Comparison of ENCODE assay signal across 8 cellular contexts in the genomic region with DNA sequence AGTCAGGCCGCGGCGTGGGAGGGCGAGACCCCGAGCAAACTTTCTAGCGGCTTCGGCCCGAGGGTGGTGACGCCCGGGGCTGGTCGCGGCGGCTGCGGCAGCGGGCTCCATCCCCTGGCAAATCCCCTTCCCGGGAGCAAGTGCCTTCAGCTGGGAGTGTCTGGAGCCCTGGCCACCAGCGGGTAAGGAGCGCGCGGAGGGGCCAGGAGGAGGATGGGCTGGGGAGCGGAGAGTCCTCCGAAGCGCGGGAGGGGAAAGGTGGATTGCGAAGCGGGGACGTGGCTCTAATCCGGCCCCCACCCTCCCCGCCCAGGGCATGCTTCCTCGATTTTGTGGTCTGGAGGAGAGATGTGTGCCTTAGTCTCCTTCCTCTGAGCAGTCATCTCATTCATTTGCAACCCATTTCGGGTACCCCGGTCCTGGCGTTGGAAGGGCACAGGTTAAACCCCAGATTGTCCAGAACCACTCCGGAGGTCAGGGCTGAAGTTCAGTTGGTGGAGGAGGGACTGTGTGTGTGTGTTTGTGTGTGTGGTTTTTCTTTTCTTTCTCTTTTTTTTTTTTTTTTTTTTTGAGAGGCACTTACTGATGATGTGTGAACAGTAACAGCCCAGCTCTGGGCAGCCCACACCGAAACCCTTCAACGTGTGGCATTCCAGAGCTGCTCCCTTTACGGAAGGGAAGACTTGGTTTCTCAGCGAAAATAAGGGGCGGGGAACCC. TPM values are rescaled to one million over a fixed set of nuclear protein-coding genes. Genes with fewer than 3 reads are reported as not detected.
DNase-seq lines count a peak whose midpoint lies in the region; ATAC-seq and TF ChIP-seq lines count a peak whose summit lies in the region.

No MANE protein-coding gene starts in this region.

- WGBS in esophagus muscularis mucosa, result under 1% methylated on average over 21 of the region's 39 CpGs
- WGBS in aorta, 2 donors, result 0% methylated on average over 24 to 39 of the region's 39 CpGs

- TF ChIP-seq POLR2A in esophagus muscularis mucosa (IDR thresholded peaks at IDR 0.05; ENCODE audit: low read depth), result no peak

- ATAC-seq in GM21381 (IDR thresholded peaks at IDR 0.05; ENCODE audit: unreplicated experiment), result peak; percentile 44
- peak; percentile 73 for ATAC-seq in aorta (ENCODE audit: low FRiP score)

- no peaks in the 10 kb centered on the region for H3K36me3 ChIP-seq in esophagus muscularis mucosa
- H3K36me3 ChIP-seq in muscle layer of colon (ENCODE audit: insufficient read depth, low read length), result no peaks in the 10 kb centered on the region
- H3K36me3 ChIP-seq in aorta (ENCODE audit: control insufficient read depth in 1 of 2, insufficient read depth in 2 of 2, low read length in 1 of 2), result no peaks in the 10 kb centered on the region

- DNase-seq in Daoy (ENCODE audit: low read depth) (peak; percentile 50), HPDE6-E6E7 (ENCODE audit: extremely low spot score) (peak; percentile 34), esophagus muscularis mucosa (ENCODE audit: extremely low spot score) (peak; percentile 92), aorta (peak in 1 of 2 donors; percentile 47), NCI-H187 (lab: John Stamatoyannopoulos, UW) (no peak)

- peak overlapping the region; percentile 76 for H3K9ac ChIP-seq in muscle layer of colon (ENCODE audit: low read length)

- peak overlapping the region; percentile 86 to 97 (median 96) for H3K4me3 ChIP-seq in esophagus muscularis mucosa
- H3K4me3 ChIP-seq in muscle layer of colon (ENCODE audit: low read depth in 1 of 2, low read length in 2 of 2), result peak overlapping the region; percentile 76 to 93
- H3K4me3 ChIP-seq in aorta (ENCODE audit: low read length in 2 of 2), result peak overlapping the region; percentile 46 to 96

- H3K27ac ChIP-seq in VCaP (peak overlapping the region; percentile 87), esophagus muscularis mucosa (replicated peaks in 1 of 4) (peak overlapping the region; percentile 96 to 99 (median 96)), muscle layer of colon (ENCODE audit: low read depth, low read length) (peak overlapping the region; percentile 91), aorta (ENCODE audit: low read depth in 1 of 2, low read length in 2 of 2) (peak overlapping the region; percentile 79 to 84)

- no peak for TF ChIP-seq EP300 in esophagus muscularis mucosa (IDR thresholded peaks at IDR 0.05)

- H3K27me3 ChIP-seq in esophagus muscularis mucosa (no peaks in the 10 kb centered on the region), muscle layer of colon (ENCODE audit: control insufficient read depth in 1 of 2, insufficient read depth in 2 of 2, low read length in 2 of 2) (no peaks in the 10 kb centered on the region), aorta (ENCODE audit: control insufficient read depth in 1 of 2, insufficient read depth in 2 of 2, low read length in 1 of 2) (no peaks in the 10 kb centered on the region)

- H3K4me1 ChIP-seq in esophagus muscularis mucosa, result peaks cover 5 to 56% (median 49%) of the 10 kb centered on the region in 4 donors
- H3K4me1 ChIP-seq in muscle layer of colon (ENCODE audit: insufficient read depth, low read length), result peaks cover 31% of the 10 kb centered on the region
- no peaks in the 10 kb centered on the region for H3K4me1 ChIP-seq in aorta (ENCODE audit: control insufficient read depth in 1 of 2, insufficient read depth in 2 of 2, low read length in 2 of 2)

- intact Hi-C loops in esophagus muscularis mucosa (cut with DNase I), result loop anchor here (5.0 kb wide), 1 partner anchor 82 kb away; no protein-coding TSS in a partner anchor
- intact Hi-C loops in aorta (cut with DNase I), result loop anchor here in 1 of 2 donors (5.0 to 10.0 kb wide), 4 partner anchors 70 to 167 kb away; a partner anchor contains a TSS

- 0 out of 2 replicates have a peak, but pooled peaks have one; percentile 2 for TF ChIP-seq CTCF in VCaP (conservative IDR thresholded peaks at IDR 0.05)
- no peak for TF ChIP-seq CTCF in esophagus muscularis mucosa (IDR thresholded peaks at IDR 0.05)

- H3K9me3 ChIP-seq in esophagus muscularis mucosa (no peaks in the 10 kb centered on the region), muscle layer of colon (ENCODE audit: low read length) (no peaks in the 10 kb centered on the region), aorta (ENCODE audit: control insufficient read depth, low read length) (no peaks in the 10 kb centered on the region)

RNA-seq across cellular contexts. Expression of a gene that starts 0.5 kb away (rescaled TPM):
- 19.6 and 22.3 TPM in 2 replicates for total RNA-seq in Daoy (2014; rRNA removed; shearing (Covaris generic))
- total RNA-seq in esophagus muscularis mucosa, result 100 to 1,000 TPM; 278 to 487 (median 347) TPM
- total RNA-seq in aorta, result 10 to 100 TPM; 39.1 to 50.2 TPM
- polyA plus RNA-seq in aorta, result 1 to 10 TPM; 4.3 to 9.9 TPM

Comparison
In these comparisons a context has a peak if more than half of its experiments do, and no peak if none do; other contexts are left out.
1. DNase-seq: peak in Daoy (single experiment), HPDE6-E6E7 (single experiment) and esophagus muscularis mucosa (single experiment); none in NCI-H187 (0 of 2).
2. RNA of a gene that starts 0.5 kb away (total RNA-seq): 278 to 487 TPM in esophagus muscularis mucosa; 39.1 to 50.2 TPM in aorta and 19.6 to 22.3 TPM in Daoy; every median in the first group is over 4 times any median in the second.
3. Peak in every context shown above with its lines, with median percentiles within 50 percentile points of each other: H3K27ac ChIP-seq and H3K4me3 ChIP-seq.